In the genomic region with DNA sequence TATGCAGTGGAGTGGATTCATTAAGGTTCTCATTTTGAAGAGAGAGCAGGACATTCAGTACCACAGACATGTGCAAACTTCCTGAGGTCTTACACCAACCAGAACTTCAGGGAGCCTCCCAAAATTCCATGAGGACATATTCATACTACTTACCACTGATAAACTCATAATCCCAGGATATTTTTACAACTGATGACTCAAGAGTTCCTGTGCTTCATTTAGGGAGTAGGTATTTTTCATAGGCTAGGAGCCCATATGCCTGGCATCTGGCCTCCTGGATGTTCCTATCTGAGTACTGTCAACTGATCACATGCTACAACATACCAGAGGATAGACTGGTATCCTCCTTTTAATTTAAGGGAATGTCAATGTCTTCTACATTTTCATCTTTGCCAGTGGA, we compare ENCODE assay signal across 17 cellular contexts.
"Had no signal": no experiment of that assay in that cellular context is flagged by ENCODE, and none has a peak within 500 bp of the region (broad histone marks: within the 10 kb centered on the region; RNA-seq: fewer than 3 reads in every experiment).

No MANE protein-coding gene starts in this region.

- ATAC-seq: activated CD8-positive, alpha-beta T cell treated with anti-CD3 and anti-CD28 coated beads, Interleukin-2, amount 10 ng/mL, durations not matched to agents 7 days and 5 days; esophagus mucosa; gastrocnemius medialis; T-cell had no signal

- H3K36me3 ChIP-seq: gastrocnemius medialis, sigmoid colon, suprapubic skin, upper lobe of left lung had no signal

- DNase-seq: activated CD4-positive, alpha-beta T cell treated with anti-CD3 and anti-CD28 coated beads for 48 hours; activated CD8-positive, alpha-beta memory T cell treated with anti-CD3 and anti-CD28 coated beads, Interleukin-2, amount 50 U/mL, for 48 hours; activated CD8-positive, alpha-beta T cell treated with anti-CD3 and anti-CD28 coated beads, Interleukin-2, amount 10 ng/mL, durations not matched to agents 7 days and 5 days; activated naive CD4-positive, alpha-beta T cell treated with Interleukin-2 at 50 U/mL for 16 hours; caudate nucleus; effector memory CD4-positive, alpha-beta T cell; gastrocnemius medialis; kidney; sigmoid colon; stimulated activated CD4-positive, alpha-beta T cell treated with anti-CD3 and anti-CD28 coated beads, Interleukin-12 subunit alpha, Interleukin-12 subunit beta, amount 100 ng/mL, for 4 hours; stimulated activated naive CD4-positive, alpha-beta T cell treated with Interleukin-2 at 50 U/mL for 16 hours; T-cell; T1000; upper lobe of left lung had no signal

- H3K27me3 ChIP-seq: gastrocnemius medialis, sigmoid colon, suprapubic skin, upper lobe of left lung had no signal

- H3K4me3 ChIP-seq: coronary artery, gastrocnemius medialis, sigmoid colon, suprapubic skin, upper lobe of left lung had no signal

- H3K27ac ChIP-seq: coronary artery, gastrocnemius medialis, sigmoid colon, suprapubic skin, upper lobe of left lung had no signal

- H3K9me3 ChIP-seq: gastrocnemius medialis, upper lobe of left lung had no signal

- H3K4me1 ChIP-seq: suprapubic skin, upper lobe of left lung had no signal
